25 cellular contexts compared by ENCODE assay signal in genomic region chr2:239723486-239724193, GRCh38.
DNase-seq lines count a peak whose midpoint lies in the region; FAIRE-seq and TF ChIP-seq lines count a peak whose summit lies in the region.
"Had no signal": no experiment of that assay in that cellular context is flagged by ENCODE, and none has a peak within 500 bp of the region (broad histone marks: within the 10 kb centered on the region; RNA-seq: fewer than 3 reads in every experiment).

No MANE protein-coding gene starts in this region.

- no peak overlapping the region for H3K18ac ChIP-seq in H9 (ENCODE audit: insufficient read length, low read depth, low read length)

- H2AK5ac ChIP-seq in H9 (ENCODE audit: insufficient read length, low read length): no peak overlapping the region

- H3K23ac ChIP-seq in H9 (ENCODE audit: insufficient read length, low read depth, low read length): peak overlapping the region; percentile 24

- H3K4me2 ChIP-seq in H9 (ENCODE audit: insufficient read depth, insufficient read length, low read length) (no peak overlapping the region), smooth muscle cell (no peak overlapping the region)
- H3K4me2 ChIP-seq: KMS-11 had no signal

- POLR2A ChIA-PET in Caco-2 (lab: Charles Lee): no interaction called here

- no peak overlapping the region for H3T11ph ChIP-seq in H9 (ENCODE audit: low read length)

- peaks cover 0 to 11% of the 10 kb centered on the region in 2 experiments; a peak in 3 of 4 replicates for H3K4me1 Mint-ChIP-seq in H9
- no peaks in the 10 kb centered on the region for H3K4me1 Mint-ChIP-seq in Caco-2 (ENCODE audit: low read depth, unreplicated experiment)
- H3K4me1 Mint-ChIP-seq: activated T-helper 17 cell treated with anti-CD3 and anti-CD28 coated beads, Interleukin-2, amount 50 U/mL, for 72 hours; central memory CD8-positive, alpha-beta T cell had no signal

- peak; percentile 17 for DNase-seq in H9
- DNase-seq in bronchial epithelial cell (ENCODE audit: low read depth): no peak
- peak; percentile 73 for DNase-seq in mesenteric fat pad (ENCODE audit: low spot score)
- DNase-seq in suprapubic skin (ENCODE audit: low spot score in 2 of 2): peak; percentile 14 to 45
- no peak for DNase-seq in SK-N-DZ (ENCODE audit: low spot score)
- DNase-seq in Caco-2: no peak
- DNase-seq in smooth muscle cell (lab: John Stamatoyannopoulos, UW; ENCODE audit: unreplicated experiment): no peak
- DNase-seq: DND-41; NCI-H1436; NCI-H2081 treated with DMSO at 0.1 percent for 48 hours; NCI-H345; NCI-H748 treated with DMSO at 0.1 percent for 48 hours; stimulated activated naive CD4-positive, alpha-beta T cell; T1000; WERI-Rb-1 had no signal

- intact Hi-C loops in Caco-2 (cut with micrococcal nuclease; ENCODE audit: unreplicated experiment): no loop called here

- H3K4ac ChIP-seq in H9 (ENCODE audit: low read depth, low read length): no peak overlapping the region

- no peak for TF ChIP-seq CTCF in H9 (conservative IDR thresholded peaks at IDR 0.05)
- TF ChIP-seq CTCF in bronchial epithelial cell (IDR thresholded peaks at IDR 0.05; ENCODE audit: insufficient read depth, low read length, severe bottlenecking): no peak
- TF ChIP-seq CTCF in suprapubic skin (IDR thresholded peaks at IDR 0.05): no peak
- TF ChIP-seq CTCF in Caco-2 (IDR thresholded peaks at IDR 0.05; ENCODE audit: insufficient read depth in 1 of 2, low read depth in 1 of 2, low read length in 1 of 2, severe bottlenecking in 1 of 2, unreplicated experiment in 1 of 2): no peak
- no peak for TF ChIP-seq CTCF in smooth muscle cell (IDR thresholded peaks at IDR 0.05; ENCODE audit: borderline replicate concordance, insufficient read depth, poor library complexity, severe bottlenecking)

- no peak overlapping the region for H2BK15ac ChIP-seq in H9 (ENCODE audit: low read depth, low read length)

- H3K4me3 ChIP-seq in bronchial epithelial cell (ENCODE audit: low read depth, low read length) (no peak overlapping the region), suprapubic skin (no peak overlapping the region), Caco-2 (ENCODE audit: low read depth, low read length) (no peak overlapping the region), smooth muscle cell (no peak overlapping the region)
- H3K4me3 ChIP-seq: thoracic aorta had no signal

- no peak overlapping the region for H3K9ac ChIP-seq in H9 (ENCODE audit: extremely low read depth, insufficient read length, low read length)
- no peak overlapping the region for H3K9ac ChIP-seq in smooth muscle cell (ENCODE audit: low read depth)
- H3K9ac ChIP-seq: KMS-11 had no signal

- H3K27ac Mint-ChIP-seq in H9 (no peak overlapping the region), Caco-2 (ENCODE audit: unreplicated experiment) (no peak overlapping the region)
- H3K27ac Mint-ChIP-seq: activated naive CD8-positive, alpha-beta T cell; activated T-helper 17 cell treated with anti-CD3 and anti-CD28 coated beads, Interleukin-2, amount 50 U/mL, for 72 hours; progenitor cell of endocrine pancreas had no signal

- no peaks in the 10 kb centered on the region for H3K23me2 ChIP-seq in H9 (ENCODE audit: insufficient read length, low read depth, low read length, poor library complexity, severe bottlenecking)

- peak overlapping the region; percentile 1 for H3K56ac ChIP-seq in H9 (ENCODE audit: insufficient read length, low read depth, low read length)

- no CpG with 5 or more reads among the region's 9 CpGs for WGBS in H9 (ENCODE audit: extremely low coverage, insufficient read length, low lambda C conversion rate)
- WGBS in suprapubic skin: 83% methylated on average over 9 of the region's 9 CpGs
- WGBS in smooth muscle cell (ENCODE audit: low lambda C conversion rate): 92% methylated on average over 9 of the region's 9 CpGs

- no peak for TF ChIP-seq POLR2A in suprapubic skin (IDR thresholded peaks at IDR 0.05)

- H4K20me1 ChIP-seq in H9 (ENCODE audit: control insufficient read depth, insufficient read depth, insufficient read length) (no peaks in the 10 kb centered on the region), smooth muscle cell (ENCODE audit: low read depth) (no peaks in the 10 kb centered on the region)

- H3K9me3 Mint-ChIP-seq in H9 (peaks cover 4 to 8% of the 10 kb centered on the region in 2 experiments; a peak in 3 of 5 replicates), Caco-2 (ENCODE audit: unreplicated experiment) (no peaks in the 10 kb centered on the region)
- H3K9me3 Mint-ChIP-seq: activated T-helper 17 cell treated with anti-CD3 and anti-CD28 coated beads, Interleukin-2, amount 50 U/mL, for 72 hours; central memory CD8-positive, alpha-beta T cell had no signal

- H3K27ac ChIP-seq in H9 (ENCODE audit: insufficient read length, low read depth, low read length) (no peak overlapping the region), suprapubic skin (no peak overlapping the region), smooth muscle cell (ENCODE audit: low read depth) (no peak overlapping the region)
- H3K27ac ChIP-seq: KMS-11, thoracic aorta, WERI-Rb-1 had no signal

- TF ChIP-seq EP300 in suprapubic skin (IDR thresholded peaks at IDR 0.05): no peak

- no peak overlapping the region for H2BK12ac ChIP-seq in H9 (ENCODE audit: insufficient read length, low read depth, low read length)

- H4K91ac ChIP-seq in H9 (ENCODE audit: insufficient read length, low read depth, low read length): no peak overlapping the region

- H3K14ac ChIP-seq in H9 (ENCODE audit: insufficient read depth, low read length): no peak overlapping the region; the same call in 1 of the 2 replicates

- H3K4me3 Mint-ChIP-seq in H9: no peak overlapping the region
- H3K4me3 Mint-ChIP-seq in Caco-2 (ENCODE audit: unreplicated experiment): no peak overlapping the region
- H3K4me3 Mint-ChIP-seq: activated naive CD8-positive, alpha-beta T cell; activated T-helper 17 cell treated with anti-CD3 and anti-CD28 coated beads, Interleukin-2, amount 50 U/mL, for 72 hours; central memory CD8-positive, alpha-beta T cell had no signal

- H3K27me3 ChIP-seq in H9 (ENCODE audit: insufficient read depth, low read length) (no peaks in the 10 kb centered on the region), bronchial epithelial cell (ENCODE audit: control insufficient read depth, insufficient read depth, low read length) (no peaks in the 10 kb centered on the region), suprapubic skin (no peaks in the 10 kb centered on the region), Caco-2 (replicated peaks; ENCODE audit: control insufficient read depth, insufficient read depth, low read length) (no peaks in the 10 kb centered on the region), smooth muscle cell (ENCODE audit: low read depth) (no peaks in the 10 kb centered on the region)

- H2BK5ac ChIP-seq in H9 (ENCODE audit: insufficient read length, low read length): no peak overlapping the region

- H4K5ac ChIP-seq in H9 (ENCODE audit: insufficient read length, low read depth, low read length): peak overlapping the region; percentile 15

- no peaks in the 10 kb centered on the region for H3K79me2 ChIP-seq in H9 (ENCODE audit: insufficient read depth, low read length)
- H3K79me2 ChIP-seq in smooth muscle cell (ENCODE audit: low read depth): no peaks in the 10 kb centered on the region

- no peaks in the 10 kb centered on the region for H3K9me3 ChIP-seq in H9 (ENCODE audit: control insufficient read depth, low read depth, low read length)
- H3K9me3 ChIP-seq in suprapubic skin: no peaks in the 10 kb centered on the region
- no peaks in the 10 kb centered on the region for H3K9me3 ChIP-seq in Caco-2
- H3K9me3 ChIP-seq in smooth muscle cell (replicated peaks; ENCODE audit: low read depth): no peaks in the 10 kb centered on the region
- H3K9me3 ChIP-seq: thoracic aorta had no signal

- H2AFZ ChIP-seq in H9 (ENCODE audit: low read length) (no peak overlapping the region), smooth muscle cell (ENCODE audit: low read depth) (no peak overlapping the region)

- CTCF ChIA-PET in Caco-2 (lab: Charles Lee): no interaction called here

- peak; percentile 99 for FAIRE-seq in bronchial epithelial cell (lab: Jason Lieb, UNC)
- FAIRE-seq: astrocyte, GM19239, keratinocyte, RCC 7860 had no signal

- no peak overlapping the region for H2BK20ac ChIP-seq in H9 (ENCODE audit: low read depth, low read length, poor library complexity, severe bottlenecking)

- H4K8ac ChIP-seq in H9 (replicated peaks; ENCODE audit: insufficient read length, low read depth, low read length): no peak overlapping the region

- H3K79me1 ChIP-seq in H9 (ENCODE audit: insufficient read depth, low read depth, low read length, poor library complexity, severe bottlenecking): no peaks in the 10 kb centered on the region

- peaks cover 0 to 3% (median 0%) of the 10 kb centered on the region in 3 experiments; a peak in 1 of 7 replicates for H3K36me3 Mint-ChIP-seq in H9 (ENCODE audit: insufficient read depth in 1 of 3, low read depth in 3 of 3)
- H3K36me3 Mint-ChIP-seq in Caco-2 (ENCODE audit: insufficient read depth, unreplicated experiment): no peaks in the 10 kb centered on the region
- H3K36me3 Mint-ChIP-seq: activated naive CD8-positive, alpha-beta T cell had no signal

- H3K27me3 Mint-ChIP-seq in H9 (ENCODE audit: low read depth): no peaks in the 10 kb centered on the region
- H3K27me3 Mint-ChIP-seq in Caco-2 (ENCODE audit: insufficient read depth, unreplicated experiment): no peaks in the 10 kb centered on the region
- H3K27me3 Mint-ChIP-seq: activated naive CD8-positive, alpha-beta T cell; activated T-helper 17 cell treated with anti-CD3 and anti-CD28 coated beads, Interleukin-2, amount 50 U/mL, for 72 hours; central memory CD8-positive, alpha-beta T cell had no signal

- BruUV-seq in Caco-2 (replicated peaks; lab: Mats Ljungman, UMichigan): no TSS peak

- H3K36me3 ChIP-seq in bronchial epithelial cell (ENCODE audit: control insufficient read depth, insufficient read depth, low read length): no peaks in the 10 kb centered on the region
- H3K36me3 ChIP-seq in suprapubic skin: no peaks in the 10 kb centered on the region
- no peaks in the 10 kb centered on the region for H3K36me3 ChIP-seq in Caco-2 (ENCODE audit: control insufficient read depth, insufficient read depth, low read length)
- no peaks in the 10 kb centered on the region for H3K36me3 ChIP-seq in smooth muscle cell (ENCODE audit: low read depth)
- H3K36me3 ChIP-seq: thoracic aorta, WERI-Rb-1 had no signal

- no peaks in the 10 kb centered on the region for H3K4me1 ChIP-seq in H9 (ENCODE audit: insufficient read depth, low read length)
- peaks cover 35% of the 10 kb centered on the region for H3K4me1 ChIP-seq in suprapubic skin
- H3K4me1 ChIP-seq in Caco-2: no peaks in the 10 kb centered on the region
- no peaks in the 10 kb centered on the region for H3K4me1 ChIP-seq in smooth muscle cell (ENCODE audit: low read depth)

- no peaks in the 10 kb centered on the region for H3F3A ChIP-seq in smooth muscle cell (ENCODE audit: low read depth)

- H2BK120ac ChIP-seq in H9 (ENCODE audit: low read depth, low read length, poor library complexity, severe bottlenecking): no peak overlapping the region

Comparison
In these comparisons a context has a peak if more than half of its experiments do, and no peak if none do; other contexts are left out.
1. DNase-seq: peak in H9 (single experiment), mesenteric fat pad (single experiment) and suprapubic skin (2 of 2); none in bronchial epithelial cell (single experiment), SK-N-DZ (single experiment), Caco-2 (0 of 2) and smooth muscle cell (single experiment).